Comparison of ENCODE assay signal across 9 cellular contexts in the genomic region with DNA sequence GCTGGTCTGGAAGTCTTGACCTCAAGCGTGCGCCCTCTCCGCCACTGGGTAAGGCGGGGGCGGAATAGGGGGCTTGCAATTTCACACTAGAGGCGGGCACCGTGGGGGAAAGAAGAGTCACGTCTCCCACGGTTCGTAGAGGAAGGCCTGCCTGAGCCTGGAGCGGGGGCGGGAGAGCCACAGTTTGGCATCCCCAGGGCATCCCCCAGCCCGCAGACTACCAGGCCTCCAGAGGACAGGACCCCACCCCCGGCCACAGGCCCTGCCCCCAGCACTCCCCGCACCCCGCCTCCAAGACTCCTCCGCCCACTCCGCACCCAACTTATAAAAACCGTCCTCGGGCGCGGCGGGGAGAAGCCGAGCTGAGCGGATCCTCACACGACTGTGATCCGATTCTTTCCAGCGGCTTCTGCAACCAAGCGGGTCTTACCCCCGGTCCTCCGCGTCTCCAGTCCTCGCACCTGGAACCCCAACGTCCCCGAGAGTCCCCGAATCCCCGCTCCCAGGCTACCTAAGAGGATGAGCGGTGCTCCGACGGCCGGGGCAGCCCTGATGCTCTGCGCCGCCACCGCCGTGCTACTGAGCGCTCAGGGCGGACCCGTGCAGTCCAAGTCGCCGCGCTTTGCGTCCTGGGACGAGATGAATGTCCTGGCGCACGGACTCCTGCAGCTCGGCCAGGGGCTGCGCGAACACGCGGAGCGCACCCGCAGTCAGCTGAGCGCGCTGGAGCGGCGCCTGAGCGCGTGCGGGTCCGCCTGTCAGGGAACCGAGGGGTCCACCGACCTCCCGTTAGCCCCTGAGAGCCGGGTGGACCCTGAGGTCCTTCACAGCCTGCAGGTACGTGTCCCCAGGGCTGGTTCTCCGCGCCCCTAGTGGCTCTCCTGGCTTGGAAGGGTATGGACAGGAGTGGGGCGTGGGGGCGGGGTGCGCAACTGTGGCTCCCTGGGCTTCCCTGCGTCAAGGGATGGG. TPM values are rescaled to one million over a fixed set of nuclear protein-coding genes. Genes with fewer than 3 reads are reported as not detected.
A peak's percentile ranks its signal among the peaks of the same experiment; 100 is the strongest.
DNase-seq lines count a peak whose midpoint lies in the region; ATAC-seq and TF ChIP-seq lines count a peak whose summit lies in the region.
"Had no signal": no experiment of that assay in that cellular context is flagged by ENCODE, and none has a peak within 500 bp of the region (broad histone marks: within the 10 kb centered on the region; RNA-seq: fewer than 3 reads in every experiment).

Gene ANGPTL4 (plus strand): TSS at position 353 of the 969 bp plus-strand sequence. CDS start 167 bp downstream, at position 520.

- POLR2A ChIA-PET in Caco-2 (lab: Charles Lee): interaction anchor here (1.7 kb wide), 1 partner anchor 26 kb away, joined by 9 read pairs; the partner anchor contains the start of gene RAB11B

- H4K20me1 ChIP-seq in osteoblast (ENCODE audit: insufficient read depth, low read length): peaks cover 20% of the 10 kb centered on the region

- TF ChIP-seq CTCF in Caco-2 (IDR thresholded peaks at IDR 0.05; ENCODE audit: insufficient read depth in 1 of 2, low read depth in 1 of 2, low read length in 1 of 2, severe bottlenecking in 1 of 2, unreplicated experiment in 1 of 2) (peak; percentile 5 to 43), osteoblast (IDR thresholded peaks at IDR 0.05; ENCODE audit: extremely low read depth, low read depth, low read length) (peak; percentile 11), tibial nerve (IDR thresholded peaks at IDR 0.05) (peak in 1 of 5 experiments; percentile 25)

- TSS peak; percentile 53 for BruUV-seq in Caco-2 (replicated peaks; lab: Mats Ljungman, UMichigan)

- H3K79me2 ChIP-seq in osteoblast (ENCODE audit: insufficient read depth, low read length): no peaks in the 10 kb centered on the region

- H3K4me3 Mint-ChIP-seq in Caco-2 (ENCODE audit: unreplicated experiment): peak within 1 kb of the TSS; percentile 72
- peak within 1 kb of the TSS; percentile 88 for H3K4me3 Mint-ChIP-seq in activated naive CD8-positive, alpha-beta T cell

- H3K27ac Mint-ChIP-seq in Caco-2 (ENCODE audit: unreplicated experiment): peak within 1 kb of the TSS; percentile 18
- H3K27ac Mint-ChIP-seq in activated naive CD8-positive, alpha-beta T cell: no peak within 1 kb of the TSS

- H3K9me3 ChIP-seq in Caco-2: no peaks in the 10 kb centered on the region
- no peaks in the 10 kb centered on the region for H3K9me3 ChIP-seq in osteoblast (ENCODE audit: low read depth, low read length)
- no peaks in the 10 kb centered on the region for H3K9me3 ChIP-seq in tibial nerve

- H3K27me3 ChIP-seq in Caco-2 (replicated peaks; ENCODE audit: control insufficient read depth, insufficient read depth, low read length): no peaks in the 10 kb centered on the region
- H3K27me3 ChIP-seq in osteoblast (ENCODE audit: insufficient read depth, low read length): no peaks in the 10 kb centered on the region
- H3K27me3 ChIP-seq in tibial nerve: no peaks in the 10 kb centered on the region

- H3K9me3 Mint-ChIP-seq in Caco-2 (ENCODE audit: unreplicated experiment): no peaks in the 10 kb centered on the region
- H3K9me3 Mint-ChIP-seq in activated naive CD8-positive, alpha-beta T cell (ENCODE audit: low read depth): no peaks in the 10 kb centered on the region

- H3K4me1 ChIP-seq in Caco-2 (no peaks in the 10 kb centered on the region), osteoblast (ENCODE audit: insufficient read depth, low read length) (peaks cover 52% of the 10 kb centered on the region), tibial nerve (peaks cover 0 to 79% (median 59%) of the 10 kb centered on the region in 4 donors)

- peak within 1 kb of the TSS; percentile 41 for H2AFZ ChIP-seq in osteoblast (ENCODE audit: low read length)

- intact Hi-C loops in Caco-2 (cut with micrococcal nuclease; ENCODE audit: unreplicated experiment): no loop called here
- intact Hi-C loops in head of caudate nucleus (cut with DNase I): no loop called here

- TF ChIP-seq EP300 in tibial nerve (IDR thresholded peaks at IDR 0.05): peak in 1 of 2 donors; percentile 76

- TF ChIP-seq POLR2A in tibial nerve (IDR thresholded peaks at IDR 0.05): peak; percentile 64 to 67

- peaks cover 6% of the 10 kb centered on the region for H3K36me3 Mint-ChIP-seq in Caco-2 (ENCODE audit: insufficient read depth, unreplicated experiment)
- H3K36me3 Mint-ChIP-seq in activated naive CD8-positive, alpha-beta T cell: no peaks in the 10 kb centered on the region

- CTCF ChIA-PET in Caco-2 (lab: Charles Lee): interaction anchor here (0.7 to 1.6 kb wide), 3 partner anchors 10 to 84 kb away, joined by 3 to 4 read pairs (median 3); partner anchors contain the start of gene RAB11B

- H3K36me3 ChIP-seq in Caco-2 (ENCODE audit: control insufficient read depth, insufficient read depth, low read length) (no peaks in the 10 kb centered on the region), osteoblast (ENCODE audit: insufficient read depth, low read length) (peaks cover 8% of the 10 kb centered on the region), tibial nerve (no peaks in the 10 kb centered on the region)

- H3K4me3 ChIP-seq in Caco-2 (ENCODE audit: low read depth, low read length) (peak within 1 kb of the TSS; percentile 51), osteoblast (ENCODE audit: insufficient read depth, low read length) (peak within 1 kb of the TSS; percentile 86), tibial nerve (peak within 1 kb of the TSS; percentile 47 to 88 (median 62))

- H3K4me2 ChIP-seq in osteoblast (ENCODE audit: insufficient read depth, low read length): peak within 1 kb of the TSS; percentile 79

- ATAC-seq in GM21717 (IDR thresholded peaks at IDR 0.05; ENCODE audit: unreplicated experiment) (no peak), GM21381 (IDR thresholded peaks at IDR 0.05; ENCODE audit: unreplicated experiment) (no peak)

- no peaks in the 10 kb centered on the region for H3K27me3 Mint-ChIP-seq in Caco-2 (ENCODE audit: insufficient read depth, unreplicated experiment)
- H3K27me3 Mint-ChIP-seq in activated naive CD8-positive, alpha-beta T cell: peaks cover 23% of the 10 kb centered on the region

- WGBS in tibial nerve, 2 donors: 0 to 1% methylated on average over 38 to 79 of the region's 81 CpGs

- H3K27ac ChIP-seq in osteoblast (ENCODE audit: low read depth, low read length): peak within 1 kb of the TSS; percentile 80
- peak within 1 kb of the TSS; percentile 41 to 93 (median 78) for H3K27ac ChIP-seq in tibial nerve

- DNase-seq in Caco-2 (peak; percentile 60 to 64), OCI-M1 (lab: John Stamatoyannopoulos, UW) (peak; percentile 57), head of caudate nucleus (peak in 41 of 42 donors; percentile 21 to 81 (median 60)), osteoblast (ENCODE audit: insufficient read length, low spot score, missing footprints) (peak; percentile 91), tibial nerve (ENCODE audit: low spot score in 2 of 2) (peak; percentile 71 to 75)

- peaks cover 7% of the 10 kb centered on the region for H3K4me1 Mint-ChIP-seq in Caco-2 (ENCODE audit: low read depth, unreplicated experiment)
- peaks cover 10% of the 10 kb centered on the region for H3K4me1 Mint-ChIP-seq in activated naive CD8-positive, alpha-beta T cell (ENCODE audit: low read depth)

RNA-seq across cellular contexts. Expression of gene ANGPTL4, which starts in this region (rescaled TPM):
- 0.63 and 1.2 TPM in 2 replicates for total RNA-seq in Caco-2 (2022)
- total RNA-seq in osteoblast: 1.1 and 1.2 TPM in 2 replicates
- total RNA-seq in tibial nerve: 100 to 1,000 TPM in 1 of 4 donors, 10 to 100 TPM in 3; 52.2 to 256 (median 75.6) TPM
- total RNA-seq: HT1080 had no signal

Comparison
In these comparisons a context has a peak if more than half of its experiments do, and no peak if none do; other contexts are left out.
1. RNA of gene ANGPTL4 (total RNA-seq): 52.2 to 256 TPM in tibial nerve; 0.63 to 1.2 TPM in Caco-2 and 1.1 to 1.2 TPM in osteoblast; every median in the first group is over 10 times any median in the second.
2. Peak in every context shown above with its lines, with median percentiles within 50 percentile points of each other: DNase-seq and H3K4me3 ChIP-seq.